In genomic region chr6:3296113-3296512, GRCh38 we compare ENCODE assay signal across 10 cellular contexts.
"Had no signal": no experiment of that assay in that cellular context is flagged by ENCODE, and none has a peak within 500 bp of the region (broad histone marks: within the 10 kb centered on the region; RNA-seq: fewer than 3 reads in every experiment).

No MANE protein-coding gene starts in this region.

- H3K27ac Mint-ChIP-seq: activated CD4-positive, alpha-beta memory T cell treated with anti-CD3 and anti-CD28 coated beads for 36 hours; natural killer cell; T-cell had no signal

- H3K4me1 Mint-ChIP-seq: natural killer cell, T-cell had no signal

- H3K27ac ChIP-seq: brain microvascular endothelial cell, SK-N-MC, tibial nerve had no signal

- H3K4me3 ChIP-seq: SK-N-MC, tibial nerve had no signal

- H3K36me3 Mint-ChIP-seq: activated CD4-positive, alpha-beta memory T cell treated with anti-CD3 and anti-CD28 coated beads for 36 hours; natural killer cell had no signal

- H3K9me3 Mint-ChIP-seq: activated CD4-positive, alpha-beta memory T cell treated with anti-CD3 and anti-CD28 coated beads for 36 hours; natural killer cell; T-cell had no signal

- H3K36me3 ChIP-seq: brain microvascular endothelial cell had no signal

- DNase-seq: activated CD4-positive, alpha-beta memory T cell treated with anti-CD3 and anti-CD28 coated beads for 36 hours; activated naive CD4-positive, alpha-beta T cell treated with anti-CD3 and anti-CD28 coated beads, Interleukin-2, amount 50 U/mL, for 16 hours; amniotic stem cell; brain microvascular endothelial cell; natural killer cell; occipital lobe; T-cell; T1000 had no signal

- H3K9me3 ChIP-seq: tibial nerve had no signal

- H3K27me3 Mint-ChIP-seq: activated CD4-positive, alpha-beta memory T cell treated with anti-CD3 and anti-CD28 coated beads for 36 hours had no signal

- H3K27me3 ChIP-seq: brain microvascular endothelial cell had no signal

- ATAC-seq: natural killer cell, T-cell had no signal

- H3K4me3 Mint-ChIP-seq: activated CD4-positive, alpha-beta memory T cell treated with anti-CD3 and anti-CD28 coated beads for 36 hours; natural killer cell; T-cell had no signal
